In genomic region chr11:77547863-77548551, GRCh38 we compare ENCODE assay signal across 8 cellular contexts. TPM values are rescaled to one million over a fixed set of nuclear protein-coding genes. Genes with fewer than 3 reads are reported as not detected.
DNase-seq lines count a peak whose midpoint lies in the region; ATAC-seq and TF ChIP-seq lines count a peak whose summit lies in the region.

No MANE protein-coding gene starts in this region.

- H3K18ac ChIP-seq in trophoblast cell (ENCODE audit: low read length): no peak overlapping the region

- H2BK5ac ChIP-seq in trophoblast cell (ENCODE audit: low read depth, low read length, poor library complexity): no peak overlapping the region

- peaks cover 8% of the 10 kb centered on the region for H3K9me3 ChIP-seq in trophoblast cell (ENCODE audit: insufficient read depth, low read depth, low read length)

- intact Hi-C loops in Calu3 (cut with micrococcal nuclease; ENCODE audit: unreplicated experiment): loop anchor here (1.0 to 10.0 kb wide), 4 partner anchors 71 to 356 kb away; no protein-coding TSS in a partner anchor

- no peak overlapping the region for H4K91ac ChIP-seq in trophoblast cell (ENCODE audit: low read depth, low read length)

- CTCF ChIA-PET in Calu3 (lab: Charles Lee): interaction anchor here (0.6 to 1.9 kb wide), 15 partner anchors 9 to 421 kb away, joined by 3 to 13 read pairs (median 5); no protein-coding TSS in a partner anchor

- H3K14ac ChIP-seq in trophoblast cell (ENCODE audit: low read length): no peak overlapping the region

- no peak overlapping the region for H3K23ac ChIP-seq in trophoblast cell (ENCODE audit: low read length)

- no peak overlapping the region for H4K12ac ChIP-seq in trophoblast cell (ENCODE audit: low read depth, low read length)

- no peaks in the 10 kb centered on the region for H3K79me1 ChIP-seq in trophoblast cell (ENCODE audit: low read length)

- H3K36me3 Mint-ChIP-seq in Calu3 (ENCODE audit: insufficient read depth, unreplicated experiment): no peaks in the 10 kb centered on the region

- no peak overlapping the region for H3K9ac ChIP-seq in trophoblast cell (ENCODE audit: low read length)

- no peaks in the 10 kb centered on the region for H3K4me1 ChIP-seq in trophoblast cell (ENCODE audit: control insufficient read depth in 1 of 2, insufficient read depth in 2 of 2, low read length in 2 of 2)

- DNase-seq in Calu3 (peak; percentile 44), HFF-Myc (ENCODE audit: extremely low read depth, low read depth) (peak; percentile 59), NCI-H510A treated with DMSO at 0.1 percent for 48 hours (lab: John Stamatoyannopoulos, UW) (peak; percentile 82), glomerular endothelial cell (ENCODE audit: extremely low read depth, low read depth, low spot score) (peak; percentile 39), trophoblast cell (peak; percentile 29 to 78)
- DNase-seq in activated CD4-positive, alpha-beta T cell treated with anti-CD3 and anti-CD28 coated beads, Interleukin-2, amount 50 U/mL, for 48 hours: peak; percentile 10 to 16

- no peak overlapping the region for H2BK12ac ChIP-seq in trophoblast cell (ENCODE audit: low read length)

- H3K4ac ChIP-seq in trophoblast cell (ENCODE audit: low read depth, low read length): no peak overlapping the region

- H3K79me2 ChIP-seq in trophoblast cell (ENCODE audit: control insufficient read depth, insufficient read depth, low read length, poor library complexity): no peaks in the 10 kb centered on the region

- no TSS peak for BruUV-seq in Calu3 (replicated peaks; lab: Mats Ljungman, UMichigan)

- no peaks in the 10 kb centered on the region for H3K9me3 Mint-ChIP-seq in Calu3 (ENCODE audit: low read depth, unreplicated experiment)

- H2AK5ac ChIP-seq in trophoblast cell (ENCODE audit: low read length): no peak overlapping the region

- H3K27me3 ChIP-seq in trophoblast cell (ENCODE audit: insufficient read depth, low read length): no peaks in the 10 kb centered on the region

- TF ChIP-seq CTCF in Calu3 (IDR thresholded peaks at IDR 0.05; ENCODE audit: unreplicated experiment) (peak; percentile 36), HFF-Myc (IDR thresholded peaks at IDR 0.05; ENCODE audit: low read depth, low read length, missing control alignments) (peak; percentile 55)

- H3K27me3 Mint-ChIP-seq in Calu3 (ENCODE audit: unreplicated experiment): no peaks in the 10 kb centered on the region

- H2AFZ ChIP-seq in trophoblast cell (ENCODE audit: insufficient read depth, low read length, poor library complexity): no peak overlapping the region

- no peak overlapping the region for H3K4me3 Mint-ChIP-seq in Calu3 (ENCODE audit: low read depth, unreplicated experiment)

- H3K27ac Mint-ChIP-seq in Calu3 (ENCODE audit: unreplicated experiment): peak overlapping the region; percentile 19

- no peak overlapping the region for H4K8ac ChIP-seq in trophoblast cell (ENCODE audit: low read depth, low read length)

- H3K4me2 ChIP-seq in trophoblast cell (ENCODE audit: low read length): no peak overlapping the region

- H3K4me1 Mint-ChIP-seq in Calu3 (ENCODE audit: low read depth, unreplicated experiment): peaks cover 11% of the 10 kb centered on the region

- no CpG with 5 or more reads among the region's 9 CpGs for WGBS in trophoblast cell (ENCODE audit: extremely low coverage, insufficient coverage, insufficient read length)

- H3K36me3 ChIP-seq in trophoblast cell (ENCODE audit: control insufficient read depth in 1 of 2, insufficient read depth in 2 of 2, low read length in 2 of 2): no peaks in the 10 kb centered on the region

- H2BK120ac ChIP-seq in trophoblast cell (ENCODE audit: insufficient read depth, low read length, poor library complexity): no peak overlapping the region

- H3K4me3 ChIP-seq in HFF-Myc (replicated peaks; ENCODE audit: low read depth, low read length): no peak overlapping the region
- H3K4me3 ChIP-seq in trophoblast cell (ENCODE audit: low read depth, low read length): no peak overlapping the region

- ATAC-seq in GM19463 (IDR thresholded peaks at IDR 0.05; ENCODE audit: unreplicated experiment) (no peak), GM21360 (IDR thresholded peaks at IDR 0.05; ENCODE audit: unreplicated experiment) (no peak)

- H3K27ac ChIP-seq in trophoblast cell (ENCODE audit: low read depth, low read length): no peak overlapping the region

RNA-seq across cellular contexts. Expression of gene AQP11, which starts 41.7 kb away (rescaled TPM):
- total RNA-seq in Calu3 (2022) (1.2 and 1.4 TPM in 2 replicates), glomerular endothelial cell (0.18 TPM in 1 of 2 replicates, not detected in the other)
- polyA plus RNA-seq in trophoblast cell (2013): 3.9 and 4.0 TPM in 2 replicates

Comparison
In these comparisons a context has a peak if more than half of its experiments do, and no peak if none do; other contexts are left out.
1. DNase-seq: peak in every context shown above with its lines; median percentile 82 in NCI-H510A treated with DMSO at 0.1 percent for 48 hours; 59 in HFF-Myc; 54 in trophoblast cell; 44 in Calu3; 39 in glomerular endothelial cell; 13 in activated CD4-positive, alpha-beta T cell treated with anti-CD3 and anti-CD28 coated beads, Interleukin-2, amount 50 U/mL, for 48 hours.